In the genomic region with DNA sequence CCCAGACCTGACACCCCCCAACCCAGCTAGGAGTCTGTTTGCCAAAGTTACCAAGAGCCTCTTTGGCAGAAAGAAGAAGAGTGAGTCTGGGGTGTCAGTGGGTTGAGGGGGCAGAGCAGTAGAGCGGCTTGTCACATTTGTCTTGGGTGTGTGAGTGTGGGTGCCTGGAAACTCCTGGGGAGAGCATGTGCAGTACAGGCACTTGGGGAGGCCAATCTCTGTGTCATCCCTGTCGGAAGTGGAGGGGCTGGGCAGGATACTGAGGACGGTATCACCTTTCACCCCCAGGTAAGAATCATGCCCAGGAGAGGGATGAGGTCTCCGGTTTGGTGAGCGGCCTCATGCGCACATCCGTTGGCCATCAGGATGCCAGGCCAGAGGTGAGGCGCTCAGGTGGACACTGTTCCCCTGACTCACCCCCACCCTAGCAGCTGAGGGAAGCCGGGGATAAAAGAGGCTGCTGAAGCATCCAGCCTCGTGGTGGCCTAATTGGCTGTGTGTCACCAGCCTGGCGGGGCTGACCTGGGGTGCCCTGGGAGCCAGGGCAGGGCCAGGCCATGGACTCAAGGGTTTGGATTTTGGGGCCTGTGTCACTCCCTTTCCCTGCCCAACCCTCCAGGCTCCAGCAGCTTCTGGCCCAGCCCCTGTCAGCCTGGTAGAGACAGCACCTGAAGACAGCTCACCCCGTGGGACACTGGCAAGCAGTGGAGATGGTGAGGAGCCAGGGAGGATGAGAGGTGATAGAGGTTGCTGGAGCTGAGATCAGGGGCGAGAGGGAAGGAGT, we compare ENCODE assay signal across 7 cellular contexts. TPM values are rescaled to one million over a fixed set of nuclear protein-coding genes. Genes with fewer than 3 reads are reported as not detected.
DNase-seq lines count a peak whose midpoint lies in the region; ATAC-seq, FAIRE-seq and TF ChIP-seq lines count a peak whose summit lies in the region.
"Had no signal": no experiment of that assay in that cellular context is flagged by ENCODE, and none has a peak within 500 bp of the region (broad histone marks: within the 10 kb centered on the region; RNA-seq: fewer than 3 reads in every experiment).

No MANE protein-coding gene starts in this region.

- H3K9me3 Mint-ChIP-seq in activated CD4-positive, alpha-beta memory T cell treated with anti-CD3 and anti-CD28 coated beads for 36 hours: no peaks in the 10 kb centered on the region

- peaks cover 18 to 35% of the 10 kb centered on the region in 2 donors for H3K4me1 ChIP-seq in kidney (ENCODE audit: control insufficient read depth in 1 of 2, insufficient read depth in 1 of 2, low read depth in 1 of 2, low read length in 2 of 2)

- H3K27ac ChIP-seq in AG04450 (ENCODE audit: low read depth, low read length) (peak overlapping the region; percentile 52), kidney (ENCODE audit: low read depth in 2 of 2, low read length in 2 of 2) (no peak overlapping the region)

- H3K36me3 Mint-ChIP-seq in activated CD4-positive, alpha-beta memory T cell treated with anti-CD3 and anti-CD28 coated beads for 36 hours: peaks cover 62% of the 10 kb centered on the region

- CTCF ChIA-PET in AG04450 (lab: Charles Lee): no interaction called here
- CTCF ChIA-PET in activated CD4-positive, alpha-beta memory T cell treated with anti-CD3 and anti-CD28 coated beads for 36 hours (lab: Charles Lee): no interaction called here

- H3K9ac ChIP-seq in kidney (ENCODE audit: low read length in 2 of 2): no peak overlapping the region

- H3K4me3 ChIP-seq in AG04450 (ENCODE audit: low read depth, low read length) (no peak overlapping the region; the same call in 1 of the 2 replicates), kidney (ENCODE audit: low read length in 2 of 2) (no peak overlapping the region)

- H3K9me3 ChIP-seq in AG04450 (ENCODE audit: control insufficient read depth, insufficient read depth, low read length) (no peaks in the 10 kb centered on the region; the same call in 1 of the 2 replicates), kidney (ENCODE audit: control insufficient read depth in 1 of 2, low read length in 2 of 2) (no peaks in the 10 kb centered on the region)

- DNase-seq in AG04450 (ENCODE audit: low read depth, low spot score): no peak
- no peak for DNase-seq in activated CD4-positive, alpha-beta memory T cell treated with anti-CD3 and anti-CD28 coated beads for 36 hours
- peak; percentile 63 for DNase-seq in kidney
- no peak for DNase-seq in NCI-H446 (lab: John Stamatoyannopoulos, UW)
- DNase-seq: foreskin melanocyte had no signal

- ATAC-seq in GM21619 (IDR thresholded peaks at IDR 0.05; ENCODE audit: unreplicated experiment) (no peak), GM19463 (IDR thresholded peaks at IDR 0.05; ENCODE audit: unreplicated experiment) (no peak)

- H3K27ac Mint-ChIP-seq in activated CD4-positive, alpha-beta memory T cell treated with anti-CD3 and anti-CD28 coated beads for 36 hours: peak overlapping the region; percentile 93

- intact Hi-C loops in activated CD4-positive, alpha-beta memory T cell treated with anti-CD3 and anti-CD28 coated beads for 36 hours (cut with micrococcal nuclease): loop anchor here (10.0 kb wide), 3 partner anchors 169 to 501 kb away; a partner anchor contains a TSS
- intact Hi-C loops in kidney (cut with DNase I): no loop called here

- FAIRE-seq in kidney (lab: Jason Lieb, UNC): no peak

- peaks cover 4 to 8% of the 10 kb centered on the region in 2 donors for H3K36me3 ChIP-seq in kidney (ENCODE audit: control insufficient read depth in 1 of 2, insufficient read depth in 2 of 2, low read length in 2 of 2)

- peaks cover 62% of the 10 kb centered on the region for H3K4me1 Mint-ChIP-seq in activated CD4-positive, alpha-beta memory T cell treated with anti-CD3 and anti-CD28 coated beads for 36 hours (ENCODE audit: low read depth)

- POLR2A ChIA-PET in AG04450 (lab: Yijun Ruan, JAX): no interaction called here
- POLR2A ChIA-PET in activated CD4-positive, alpha-beta memory T cell treated with anti-CD3 and anti-CD28 coated beads for 36 hours (lab: Charles Lee): interaction anchor here (1.0 to 15.8 kb wide), 5 partner anchors 8 to 28 kb away, joined by 3 to 404 read pairs (median 7); a partner anchor contains a TSS

- no peaks in the 10 kb centered on the region for H3K27me3 Mint-ChIP-seq in activated CD4-positive, alpha-beta memory T cell treated with anti-CD3 and anti-CD28 coated beads for 36 hours

- TF ChIP-seq CTCF in AG04450 (IDR thresholded peaks at IDR 0.05; ENCODE audit: low read depth, low read length) (no peak), kidney (IDR thresholded peaks at IDR 0.05; ENCODE audit: borderline replicate concordance, extremely low read depth, insufficient read depth) (no peak)

- H3K4me3 Mint-ChIP-seq in activated CD4-positive, alpha-beta memory T cell treated with anti-CD3 and anti-CD28 coated beads for 36 hours: peak overlapping the region; percentile 93

- H3K27me3 ChIP-seq in AG04450 (ENCODE audit: control insufficient read depth, insufficient read depth, low read length): no peaks in the 10 kb centered on the region

RNA-seq across cellular contexts. Expression of a gene that starts 3.3 kb away (rescaled TPM):
- polyA plus RNA-seq in AG04450 (2011; rRNA removed): 14.2 and 20.1 TPM in 2 replicates
- polyA minus RNA-seq in AG04450 (2011; rRNA and poly(A)+ RNA removed): 17.2 and 22.6 TPM in 2 replicates
- total RNA-seq in activated CD4-positive, alpha-beta memory T cell treated with anti-CD3 and anti-CD28 coated beads for 36 hours: 10 to 100 TPM; 80.2 to 87.9 TPM
- 24.3 TPM for total RNA-seq in kidney
- polyA plus RNA-seq in kidney (ENCODE audit: insufficient read depth, low read depth, low replicate concordance): 4.4 TPM

RNA-seq across cellular contexts. Expression of a gene that starts 3.6 kb away (rescaled TPM):
- polyA plus RNA-seq in AG04450 (2011; rRNA removed) (not detected in 2 replicates), kidney (ENCODE audit: insufficient read depth, low read depth, low replicate concordance) (not detected)
- not detected in 2 replicates for polyA minus RNA-seq in AG04450 (2011; rRNA and poly(A)+ RNA removed)
- under 1 TPM; 0.40 to 0.41 TPM for total RNA-seq in activated CD4-positive, alpha-beta memory T cell treated with anti-CD3 and anti-CD28 coated beads for 36 hours
- total RNA-seq in kidney: 1.2 TPM

RNA-seq across cellular contexts. Expression of a gene that starts 4.8 kb away (rescaled TPM):
- polyA plus RNA-seq in AG04450 (2011; rRNA removed): 6.9 and 7.3 TPM in 2 replicates
- polyA minus RNA-seq in AG04450 (2011; rRNA and poly(A)+ RNA removed): 5.0 and 10.7 TPM in 2 replicates
- 10 to 100 TPM; 35.2 to 38.6 TPM for total RNA-seq in activated CD4-positive, alpha-beta memory T cell treated with anti-CD3 and anti-CD28 coated beads for 36 hours
- 16.5 TPM for total RNA-seq in kidney
- 3.2 TPM for polyA plus RNA-seq in kidney (ENCODE audit: insufficient read depth, low read depth, low replicate concordance)

RNA-seq across cellular contexts. Expression of a gene that starts 15.5 kb away (rescaled TPM):
- polyA plus RNA-seq in AG04450 (2011; rRNA removed) (0.07 and 0.17 TPM in 2 replicates), kidney (ENCODE audit: insufficient read depth, low read depth, low replicate concordance) (0.37 TPM)
- polyA minus RNA-seq in AG04450 (2011; rRNA and poly(A)+ RNA removed): not detected in 2 replicates
- 1 to 10 TPM; 1.1 to 1.3 TPM for total RNA-seq in activated CD4-positive, alpha-beta memory T cell treated with anti-CD3 and anti-CD28 coated beads for 36 hours
- total RNA-seq in kidney: 0.50 TPM

RNA-seq across cellular contexts. Expression of a gene that starts 28.2 kb away (rescaled TPM):
- 2,661 and 2,755 TPM in 2 replicates for polyA plus RNA-seq in AG04450 (2011; rRNA removed)
- polyA minus RNA-seq in AG04450 (2011; rRNA and poly(A)+ RNA removed): 491 and 532 TPM in 2 replicates
- total RNA-seq in activated CD4-positive, alpha-beta memory T cell treated with anti-CD3 and anti-CD28 coated beads for 36 hours: 1,000 to 10,000 TPM; 2,983 to 3,047 TPM
- 1,449 TPM for total RNA-seq in kidney
- polyA plus RNA-seq in kidney (ENCODE audit: insufficient read depth, low read depth, low replicate concordance): 1,538 TPM
